In the genomic region with DNA sequence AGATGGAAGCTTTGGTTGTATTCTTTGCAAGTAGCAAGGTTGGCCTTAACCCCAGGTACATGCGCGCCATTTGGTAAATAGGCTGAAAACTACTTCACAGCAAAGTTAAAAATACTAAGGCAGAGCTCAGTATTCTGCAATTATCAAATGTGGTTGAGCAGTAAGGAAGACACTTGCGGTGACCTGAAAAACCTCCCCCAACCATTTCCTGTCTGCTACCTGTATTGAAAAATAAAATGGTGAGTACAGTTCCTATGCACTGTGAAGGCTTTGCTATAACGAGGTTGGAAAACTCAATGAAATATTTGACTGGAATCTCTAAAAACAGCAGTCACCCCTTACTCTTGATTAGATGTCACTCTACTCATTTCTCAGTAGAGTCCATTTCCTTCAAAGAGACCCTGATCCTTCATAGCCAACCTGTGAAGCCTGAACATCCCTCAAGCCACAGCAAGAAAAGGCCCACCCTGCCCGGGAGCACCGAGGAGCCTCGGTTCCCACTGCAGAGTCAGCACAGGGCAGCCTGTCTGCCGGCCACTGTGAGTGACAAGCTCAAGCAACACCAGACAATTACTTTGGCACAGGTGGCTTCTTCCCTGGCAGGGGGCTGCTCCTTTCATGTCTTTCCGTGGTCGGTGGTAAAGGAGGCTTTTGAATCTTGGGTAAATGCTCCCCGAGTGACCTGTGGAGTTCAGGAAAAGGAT, we compare ENCODE assay signal across 1 cellular context.
TF ChIP-seq lines count a peak whose summit lies in the region.

No MANE protein-coding gene starts in this region.

TF ChIP-seq in WTC11, 78 proteins besides CTCF, POLR2A, EP300 and RAD21 (continued from another document):
- TF ChIP-seq ZNF317 (CRISPR knock-in tag; IDR thresholded peaks at IDR 0.05; ENCODE audit: borderline replicate concordance, low read depth) (no peak), MYBL2 (CRISPR knock-in tag; IDR thresholded peaks at IDR 0.05) (no peak), ZNF219 (CRISPR knock-in tag; IDR thresholded peaks at IDR 0.05; ENCODE audit: borderline replicate concordance) (no peak), ELF4 (CRISPR knock-in tag; IDR thresholded peaks at IDR 0.05; ENCODE audit: low read depth) (no peak), HMGA2 (CRISPR knock-in tag; IDR thresholded peaks at IDR 0.05) (no peak), CREB1 (CRISPR knock-in tag; IDR thresholded peaks at IDR 0.05) (no peak), ZNF416 (CRISPR knock-in tag; IDR thresholded peaks at IDR 0.05) (no peak), TEAD4 (CRISPR knock-in tag; IDR thresholded peaks at IDR 0.05) (no peak), SP1 (CRISPR knock-in tag; conservative IDR thresholded peaks at IDR 0.05) (no peak), PRRX2 (CRISPR knock-in tag; IDR thresholded peaks at IDR 0.05) (no peak), GTF2I (CRISPR knock-in tag; conservative IDR thresholded peaks at IDR 0.05) (no peak)
- TF ChIP-seq, protein P1, sequence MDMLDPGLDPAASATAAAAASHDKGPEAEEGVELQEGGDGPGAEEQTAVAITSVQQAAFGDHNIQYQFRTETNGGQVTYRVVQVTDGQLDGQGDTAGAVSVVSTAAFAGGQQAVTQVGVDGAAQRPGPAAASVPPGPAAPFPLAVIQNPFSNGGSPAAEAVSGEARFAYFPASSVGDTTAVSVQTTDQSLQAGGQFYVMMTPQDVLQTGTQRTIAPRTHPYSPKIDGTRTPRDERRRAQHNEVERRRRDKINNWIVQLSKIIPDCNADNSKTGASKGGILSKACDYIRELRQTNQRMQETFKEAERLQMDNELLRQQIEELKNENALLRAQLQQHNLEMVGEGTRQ (CRISPR knock-in tag; IDR thresholded peaks at IDR 0.05), result no peak
- TF ChIP-seq, protein P2, sequence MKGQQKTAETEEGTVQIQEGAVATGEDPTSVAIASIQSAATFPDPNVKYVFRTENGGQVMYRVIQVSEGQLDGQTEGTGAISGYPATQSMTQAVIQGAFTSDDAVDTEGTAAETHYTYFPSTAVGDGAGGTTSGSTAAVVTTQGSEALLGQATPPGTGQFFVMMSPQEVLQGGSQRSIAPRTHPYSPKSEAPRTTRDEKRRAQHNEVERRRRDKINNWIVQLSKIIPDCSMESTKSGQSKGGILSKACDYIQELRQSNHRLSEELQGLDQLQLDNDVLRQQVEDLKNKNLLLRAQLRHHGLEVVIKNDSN (CRISPR knock-in tag; IDR thresholded peaks at IDR 0.05), result no peak
TF ChIP-seq in WTC11: peak in this region for 0.
